ENCODE assay signal across 8 cellular contexts in the genomic region with DNA sequence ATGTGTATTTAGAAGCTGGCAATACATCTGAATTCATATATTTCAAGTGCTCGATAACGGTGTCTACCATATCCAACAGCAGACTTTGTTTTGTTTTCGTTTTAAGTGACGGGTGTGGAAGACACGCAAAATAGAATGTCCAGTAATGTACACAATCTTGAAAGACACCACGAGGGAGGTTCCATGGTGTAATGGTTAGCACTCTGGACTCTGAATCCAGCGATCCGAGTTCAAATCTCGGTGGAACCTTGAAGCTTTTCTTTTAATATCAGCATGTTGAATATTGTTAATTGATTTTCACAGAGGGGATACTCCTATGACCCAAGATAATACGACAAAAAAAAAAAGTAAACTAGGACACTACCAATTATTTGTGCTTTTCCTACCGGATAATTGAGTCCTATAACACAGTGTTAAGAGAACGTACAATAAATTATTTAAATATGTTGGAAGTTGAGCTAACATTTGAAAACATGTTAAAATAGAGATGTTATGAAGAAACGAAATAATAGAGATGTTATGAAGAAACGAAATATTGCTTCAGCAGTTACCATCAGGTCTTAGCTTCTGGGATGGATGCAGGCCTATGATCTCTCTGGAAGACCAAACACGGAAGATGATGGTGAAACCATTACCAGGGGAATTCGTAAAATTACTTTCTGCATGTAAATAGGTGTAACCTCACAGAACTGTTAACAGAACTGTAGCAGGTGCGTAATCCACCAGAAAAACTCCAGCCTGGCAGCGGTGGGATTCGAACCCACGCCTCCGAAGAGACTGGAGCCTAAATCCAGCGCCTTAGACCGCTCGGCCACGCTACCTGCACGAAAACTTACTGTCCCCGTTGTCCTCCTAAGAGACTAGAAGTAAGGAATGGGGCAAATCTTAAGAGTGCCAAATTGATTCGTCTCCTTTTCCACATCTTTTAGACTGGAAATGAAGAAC. TPM values are rescaled to one million over a fixed set of nuclear protein-coding genes. Genes with fewer than 3 reads are reported as not detected.
DNase-seq lines count a peak whose midpoint lies in the region; ATAC-seq, FAIRE-seq and TF ChIP-seq lines count a peak whose summit lies in the region.

No MANE protein-coding gene starts in this region.

- FAIRE-seq in colon (lab: Jason Lieb, UNC): peak; percentile 74

- H3K27me3 ChIP-seq in left lung: peaks cover 48 to 85% of the 10 kb centered on the region in 2 donors

- H3K4me1 ChIP-seq in left lung: peaks cover 35 to 76% of the 10 kb centered on the region in 2 donors

- no peaks in the 10 kb centered on the region for H3K36me3 ChIP-seq in left lung

- DNase-seq in NCI-H446 (lab: John Stamatoyannopoulos, UW) (peak; percentile 93 to 94), left lung (peak in 1 of 2 donors; percentile 77)
- peak; percentile 70 for DNase-seq in activated CD4-positive, alpha-beta T cell treated with anti-CD3 and anti-CD28 coated beads for 1 hour
- peak; percentile 92 to 95 for DNase-seq in stimulated activated CD4-positive, alpha-beta T cell treated with anti-CD3 and anti-CD28 coated beads, Interleukin-2, amount 100 ng/mL, for 24 hours

- ATAC-seq in HG03175 (IDR thresholded peaks at IDR 0.05; ENCODE audit: unreplicated experiment) (peak; percentile 40), left lung (peak; percentile 59), HG02623 (IDR thresholded peaks at IDR 0.05; ENCODE audit: unreplicated experiment) (no peak)

- H3K9me3 ChIP-seq in left lung: no peaks in the 10 kb centered on the region

- TF ChIP-seq CTCF in left lung (IDR thresholded peaks at IDR 0.05): no peak

- H3K4me3 ChIP-seq in GM08714 (ENCODE audit: low read length): peak overlapping the region; percentile 84
- peak overlapping the region; percentile 52 to 54 for H3K4me3 ChIP-seq in left lung

- H3K27ac ChIP-seq in left lung: peak overlapping the region; percentile 70 to 85

- intact Hi-C loops in left lung (cut with DNase I): loop anchor here in 1 of 2 donors (10.0 kb wide), 1 partner anchor 65 kb away; no protein-coding TSS in a partner anchor

RNA-seq across cellular contexts. Expression of a gene that starts 1.5 kb away (rescaled TPM):
- under 1 TPM; 0.23 to 0.55 TPM for total RNA-seq in left lung

RNA-seq across cellular contexts. Expression of a gene that starts 4.1 kb away (rescaled TPM):
- under 1 TPM in 1 of 2 donors, not detected in 1; 0.52 TPM for total RNA-seq in left lung

RNA-seq across cellular contexts. Expression of a gene that starts 32.3 kb away (rescaled TPM):
- total RNA-seq in left lung: under 1 TPM in 1 of 2 donors, not detected in 1; 0.32 TPM

RNA-seq across cellular contexts. Expression of a gene that starts 32.4 kb away (rescaled TPM):
- total RNA-seq in left lung: 100 to 1,000 TPM; 101 to 111 TPM

RNA-seq across cellular contexts. Expression of a gene that starts 42.9 kb away (rescaled TPM):
- 10 to 100 TPM; 48.3 to 48.9 TPM for total RNA-seq in left lung
